ENCODE assay signal across 32 cellular contexts in the genomic region with DNA sequence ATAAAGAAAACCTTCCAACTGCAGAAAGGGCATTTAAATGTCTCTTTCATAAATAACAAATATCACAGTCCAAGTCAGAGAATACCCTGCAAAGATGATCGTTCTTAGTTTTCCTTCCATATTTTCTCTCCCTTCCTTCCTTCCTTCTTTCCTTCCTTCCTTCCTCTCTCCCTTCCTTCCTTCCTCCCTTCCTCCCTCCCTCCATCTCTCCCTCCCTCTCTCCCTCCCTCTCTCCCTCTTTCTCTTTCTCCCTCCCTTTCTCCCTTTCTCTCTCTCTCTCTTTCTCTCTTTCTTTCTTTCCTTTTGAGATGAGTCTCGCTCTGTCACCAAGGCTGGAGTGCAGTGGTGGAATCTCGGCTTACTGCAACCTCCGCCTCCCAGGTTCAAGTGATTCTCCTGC.
"Had no signal": no experiment of that assay in that cellular context is flagged by ENCODE, and none has a peak within 500 bp of the region (broad histone marks: within the 10 kb centered on the region; RNA-seq: fewer than 3 reads in every experiment).

No MANE protein-coding gene starts in this region.

- ATAC-seq: activated naive CD4-positive, alpha-beta T cell treated with anti-CD3 and anti-CD28 coated beads, Interleukin-2, amount 50 U/mL, for 72 hours; activated naive CD8-positive, alpha-beta T cell treated with anti-CD3 and anti-CD28 coated beads, Interleukin-2, amount 50 U/mL, for 24 hours; activated T-cell treated with anti-CD3 and anti-CD28 coated beads, Interleukin-2, amount 50 U/mL, for 4 hours; activated T-cell treated with anti-CD3 and anti-CD28 coated beads, Interleukin-2, amount 50 U/mL, for 72 hours; activated T-helper 17 cell treated with anti-CD3 and anti-CD28 coated beads, Interleukin-2, amount 50 U/mL, for 72 hours; body of pancreas had no signal

- H3K9me3 ChIP-seq: adrenal gland, ascending aorta, body of pancreas, breast epithelium had no signal

- H3K4me1 ChIP-seq: adrenal gland, ascending aorta, body of pancreas, breast epithelium had no signal

- FAIRE-seq: astrocyte, bronchial epithelial cell had no signal

- H3K4me3 ChIP-seq: adrenal gland, ascending aorta, body of pancreas, breast epithelium, cardiac muscle cell had no signal

- H3K36me3 ChIP-seq: adrenal gland, ascending aorta, brain microvascular endothelial cell, breast epithelium, cardiac muscle cell had no signal

- H3K27ac ChIP-seq: adrenal gland, ascending aorta, body of pancreas, brain microvascular endothelial cell, breast epithelium, cardiac muscle cell had no signal

- H3K27me3 ChIP-seq: adrenal gland, ascending aorta, body of pancreas, brain microvascular endothelial cell, cardiac muscle cell had no signal

- DNase-seq: activated effector memory CD4-positive, alpha-beta T cell treated with anti-CD3 and anti-CD28 coated beads, Interleukin-2, amount 50 U/mL, for 16 hours; activated effector memory CD4-positive, alpha-beta T cell treated with Interleukin-2 at 50 U/mL for 16 hours; activated gamma-delta T cell; activated gamma-delta T cell treated with Interleukin-2 at 50 U/mL for 16 hours; activated naive CD4-positive, alpha-beta T cell; activated naive CD4-positive, alpha-beta T cell treated with anti-CD3 and anti-CD28 coated beads for 36 hours; activated naive CD4-positive, alpha-beta T cell treated with anti-CD3 and anti-CD28 coated beads, Interleukin-2, amount 10 ng/mL, durations not matched to agents 7 days and 5 days; activated naive CD4-positive, alpha-beta T cell treated with anti-CD3 and anti-CD28 coated beads, Interleukin-2, amount 50 U/mL, for 16 hours; activated naive CD4-positive, alpha-beta T cell treated with Interleukin-2 at 50 U/mL for 16 hours; activated naive CD8-positive, alpha-beta T cell treated with anti-CD3 and anti-CD28 coated beads for 36 hours; activated naive CD8-positive, alpha-beta T cell treated with anti-CD3 and anti-CD28 coated beads, Interleukin-2, amount 10 ng/mL, durations not matched to agents 7 days and 5 days; activated naive CD8-positive, alpha-beta T cell treated with anti-CD3 and anti-CD28 coated beads, Interleukin-2, amount 50 U/mL, for 24 hours; activated T-cell treated with anti-CD3 and anti-CD28 coated beads, Interleukin-2, amount 50 U/mL, for 4 hours; activated T-cell treated with anti-CD3 and anti-CD28 coated beads, Interleukin-2, amount 50 U/mL, for 48 hours; activated T-cell treated with anti-CD3 and anti-CD28 coated beads, Interleukin-2, amount 50 U/mL, for 72 hours; adrenal gland; amniotic stem cell; amygdala; anterior cingulate cortex; aorta; body of pancreas; brain microvascular endothelial cell; caudate nucleus; central memory CD4-positive, alpha-beta T cell; cerebellar nuclear complex had no signal
